ENCODE assay signal across 8 cellular contexts in genomic region chr7:99562832-99563231, GRCh38. TPM values are rescaled to one million over a fixed set of nuclear protein-coding genes. Genes with fewer than 3 reads are reported as not detected.
DNase-seq lines count a peak whose midpoint lies in the region; ATAC-seq and TF ChIP-seq lines count a peak whose summit lies in the region.

No MANE protein-coding gene starts in this region.

- CTCF ChIA-PET in T-cell (lab: Charles Lee): no interaction called here
- CTCF ChIA-PET in GM10248 (lab: Yijun Ruan, JAX): no interaction called here

- H3K36me3 Mint-ChIP-seq in T-cell: peaks cover 46% of the 10 kb centered on the region
- peaks cover 39% of the 10 kb centered on the region for H3K36me3 Mint-ChIP-seq in endothelial cell (ENCODE audit: low read depth, unreplicated experiment)

- TF ChIP-seq CTCF in endothelial cell (IDR thresholded peaks at IDR 0.05; ENCODE audit: unreplicated experiment) (no peak), GM10248 (IDR thresholded peaks at IDR 0.05; ENCODE audit: control extremely low read depth, extremely low read depth, low read depth, missing control alignments) (no peak)

- peaks cover 49 to 52% (median 49%) of the 10 kb centered on the region in 3 donors for H3K4me1 Mint-ChIP-seq in T-cell
- H3K4me1 Mint-ChIP-seq in endothelial cell (ENCODE audit: unreplicated experiment): peaks cover 15% of the 10 kb centered on the region

- ATAC-seq in T-cell (replicated peaks in 1 of 4) (peak in 2 of 4 experiments; percentile 26), GM19324 (IDR thresholded peaks at IDR 0.05; ENCODE audit: low FRiP score, unreplicated experiment) (no peak), GM18511 (IDR thresholded peaks at IDR 0.05; ENCODE audit: unreplicated experiment) (no peak)

- POLR2A ChIA-PET in T-cell (lab: Charles Lee) (no interaction called here), GM10248 (lab: Yijun Ruan, JAX) (no interaction called here)

- DNase-seq in H4 (ENCODE audit: low spot score): peak; percentile 97
- peak in 2 of 34 experiments; percentile 5 to 9 for DNase-seq in T-cell
- DNase-seq in endothelial cell (ENCODE audit: low spot score): no peak
- DNase-seq in pulmonary artery endothelial cell (ENCODE audit: low read depth, low spot score): peak; percentile 48
- no peak for DNase-seq in GM10248 (ENCODE audit: extremely low spot score)
- no peak for DNase-seq in NCI-H774 (lab: John Stamatoyannopoulos, UW)

- H3K27me3 Mint-ChIP-seq in T-cell (no peaks in the 10 kb centered on the region), endothelial cell (ENCODE audit: unreplicated experiment) (peaks cover 3% of the 10 kb centered on the region)

- H3K27ac Mint-ChIP-seq in T-cell (peak overlapping the region; percentile 54 to 65), endothelial cell (ENCODE audit: unreplicated experiment) (no peak overlapping the region)

- no peaks in the 10 kb centered on the region for H3K9me3 Mint-ChIP-seq in T-cell
- H3K9me3 Mint-ChIP-seq in endothelial cell (ENCODE audit: unreplicated experiment): no peaks in the 10 kb centered on the region

- H3K4me3 Mint-ChIP-seq in T-cell (no peak overlapping the region), endothelial cell (ENCODE audit: unreplicated experiment) (peak overlapping the region; percentile 27)

RNA-seq across cellular contexts. Expression of gene ZNF655, which starts 4.4 kb away (rescaled TPM):
- 36.4 and 51.2 TPM in 2 replicates for total RNA-seq in H4 (2014; rRNA removed; shearing (Covaris generic))
- total RNA-seq in T-cell: 100 to 1,000 TPM; 145 to 163 (median 157) TPM
- total RNA-seq in endothelial cell (ENCODE audit: unreplicated experiment): 36.3 TPM
- 8.2 and 20.9 TPM in 2 replicates for total RNA-seq in pulmonary artery endothelial cell

RNA-seq across cellular contexts. Expression of gene FAM200A, which starts 10.9 kb away (rescaled TPM):
- 9.8 and 11.3 TPM in 2 replicates for total RNA-seq in H4 (2014; rRNA removed; shearing (Covaris generic))
- 1 to 10 TPM; 2.8 to 8.9 (median 8.5) TPM for total RNA-seq in T-cell
- total RNA-seq in endothelial cell (ENCODE audit: unreplicated experiment): 6.8 TPM
- 4.8 and 5.4 TPM in 2 replicates for total RNA-seq in pulmonary artery endothelial cell

RNA-seq across cellular contexts. Expression of gene TMEM225B, which starts 35.2 kb away (rescaled TPM):
- total RNA-seq in H4 (2014; rRNA removed; shearing (Covaris generic)): 0.19 and 1.6 TPM in 2 replicates
- total RNA-seq in T-cell (1 to 10 TPM in 4 of 5 donors, under 1 TPM in 1; 0.85 to 2.6 (median 1.1) TPM), endothelial cell (ENCODE audit: unreplicated experiment) (0.46 TPM), pulmonary artery endothelial cell (not detected in 2 replicates)

RNA-seq across cellular contexts. Expression of gene ZSCAN25, which starts 53.9 kb away (rescaled TPM):
- total RNA-seq in H4 (2014; rRNA removed; shearing (Covaris generic)): 6.9 and 14.2 TPM in 2 replicates
- 10 to 100 TPM; 43.1 to 50.3 (median 49.8) TPM for total RNA-seq in T-cell
- total RNA-seq in endothelial cell (ENCODE audit: unreplicated experiment): 23.8 TPM
- total RNA-seq in pulmonary artery endothelial cell: 12.5 and 14.2 TPM in 2 replicates

RNA-seq across cellular contexts. Expression of gene ZKSCAN5, which starts 58.4 kb away (rescaled TPM):
- total RNA-seq in H4 (2014; rRNA removed; shearing (Covaris generic)): 13.6 and 14.7 TPM in 2 replicates
- total RNA-seq in T-cell (1 to 10 TPM; 5.4 to 9.1 (median 8.2) TPM), endothelial cell (ENCODE audit: unreplicated experiment) (17.8 TPM), pulmonary artery endothelial cell (10.4 and 15.1 TPM in 2 replicates)

Comparison
In these comparisons a context has a peak if more than half of its experiments do, and no peak if none do; other contexts are left out.
1. DNase-seq: peak in H4 (single experiment) and pulmonary artery endothelial cell (single experiment); none in endothelial cell (single experiment), GM10248 (single experiment) and NCI-H774 (single experiment).